In the genomic region with DNA sequence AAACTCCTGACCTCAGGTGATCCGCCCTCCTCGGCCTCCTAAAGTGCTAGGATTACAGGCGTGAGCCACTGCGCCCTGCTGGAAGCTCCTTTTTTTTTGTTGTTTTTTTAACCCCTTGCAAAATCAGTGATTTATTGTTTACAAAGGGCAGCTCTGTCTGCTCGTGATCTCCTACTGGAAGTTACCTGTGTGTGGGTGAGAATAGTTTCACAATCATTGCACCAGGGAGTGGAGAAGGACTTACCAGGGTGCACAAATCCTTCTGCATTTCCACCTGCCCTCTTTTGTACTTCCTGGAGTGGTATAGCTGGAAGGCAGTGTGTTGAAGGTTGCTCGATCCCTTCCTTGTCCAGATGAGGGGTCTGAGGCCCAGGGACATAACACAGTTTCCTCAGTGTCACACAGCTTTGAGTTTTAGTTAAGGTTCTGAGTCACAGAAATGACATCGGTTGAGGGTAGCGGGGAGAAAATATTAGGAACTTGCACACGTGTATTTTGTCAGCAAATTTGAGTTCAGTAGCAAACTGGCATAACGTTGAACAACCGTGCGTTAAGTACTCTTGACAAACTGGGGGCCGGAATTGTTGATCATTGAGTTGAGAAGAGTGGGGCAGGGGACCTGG, we compare ENCODE assay signal across 3 cellular contexts.
TF ChIP-seq lines count a peak whose summit lies in the region.

No MANE protein-coding gene starts in this region.

TF ChIP-seq in SK-N-SH, 30 proteins besides CTCF, POLR2A, EP300 and RAD21 (continues in another document):
- TF ChIP-seq, protein P1, sequence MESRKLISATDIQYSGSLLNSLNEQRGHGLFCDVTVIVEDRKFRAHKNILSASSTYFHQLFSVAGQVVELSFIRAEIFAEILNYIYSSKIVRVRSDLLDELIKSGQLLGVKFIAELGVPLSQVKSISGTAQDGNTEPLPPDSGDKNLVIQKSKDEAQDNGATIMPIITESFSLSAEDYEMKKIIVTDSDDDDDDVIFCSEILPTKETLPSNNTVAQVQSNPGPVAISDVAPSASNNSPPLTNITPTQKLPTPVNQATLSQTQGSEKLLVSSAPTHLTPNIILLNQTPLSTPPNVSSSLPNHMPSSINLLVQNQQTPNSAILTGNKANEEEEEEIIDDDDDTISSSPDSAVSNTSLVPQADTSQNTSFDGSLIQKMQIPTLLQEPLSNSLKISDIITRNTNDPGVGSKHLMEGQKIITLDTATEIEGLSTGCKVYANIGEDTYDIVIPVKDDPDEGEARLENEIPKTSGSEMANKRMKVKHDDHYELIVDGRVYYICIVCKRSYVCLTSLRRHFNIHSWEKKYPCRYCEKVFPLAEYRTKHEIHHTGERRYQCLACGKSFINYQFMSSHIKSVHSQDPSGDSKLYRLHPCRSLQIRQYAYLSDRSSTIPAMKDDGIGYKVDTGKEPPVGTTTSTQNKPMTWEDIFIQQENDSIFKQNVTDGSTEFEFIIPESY (IDR thresholded peaks at IDR 0.05; ENCODE audit: borderline replicate concordance, low read depth) = no peak
- TF ChIP-seq NFIC (IDR thresholded peaks at IDR 0.05; ENCODE audit: borderline replicate concordance) = no peak
- TF ChIP-seq POLR2AphosphoS5 (IDR thresholded peaks at IDR 0.05; ENCODE audit: low read depth, low read length) = no peak
- TF ChIP-seq GABPA (IDR thresholded peaks at IDR 0.05; ENCODE audit: low read depth) = no peak
- TF ChIP-seq RCOR1 (IDR thresholded peaks at IDR 0.05; ENCODE audit: low read length) = no peak
- TF ChIP-seq RFX5 (IDR thresholded peaks at IDR 0.05; ENCODE audit: low read length) = no peak
- TF ChIP-seq FOXJ3 (CRISPR knock-in tag; IDR thresholded peaks at IDR 0.05) = no peak
- TF ChIP-seq TCF12 (IDR thresholded peaks at IDR 0.05) = no peak
- TF ChIP-seq, protein P2, sequence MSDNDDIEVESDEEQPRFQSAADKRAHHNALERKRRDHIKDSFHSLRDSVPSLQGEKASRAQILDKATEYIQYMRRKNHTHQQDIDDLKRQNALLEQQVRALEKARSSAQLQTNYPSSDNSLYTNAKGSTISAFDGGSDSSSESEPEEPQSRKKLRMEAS (IDR thresholded peaks at IDR 0.05; ENCODE audit: low read depth) = no peak
- TF ChIP-seq, protein P3, sequence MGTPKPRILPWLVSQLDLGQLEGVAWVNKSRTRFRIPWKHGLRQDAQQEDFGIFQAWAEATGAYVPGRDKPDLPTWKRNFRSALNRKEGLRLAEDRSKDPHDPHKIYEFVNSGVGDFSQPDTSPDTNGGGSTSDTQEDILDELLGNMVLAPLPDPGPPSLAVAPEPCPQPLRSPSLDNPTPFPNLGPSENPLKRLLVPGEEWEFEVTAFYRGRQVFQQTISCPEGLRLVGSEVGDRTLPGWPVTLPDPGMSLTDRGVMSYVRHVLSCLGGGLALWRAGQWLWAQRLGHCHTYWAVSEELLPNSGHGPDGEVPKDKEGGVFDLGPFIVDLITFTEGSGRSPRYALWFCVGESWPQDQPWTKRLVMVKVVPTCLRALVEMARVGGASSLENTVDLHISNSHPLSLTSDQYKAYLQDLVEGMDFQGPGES (IDR thresholded peaks at IDR 0.05; ENCODE audit: low read depth, low read length) = no peak
- TF ChIP-seq, protein P4, sequence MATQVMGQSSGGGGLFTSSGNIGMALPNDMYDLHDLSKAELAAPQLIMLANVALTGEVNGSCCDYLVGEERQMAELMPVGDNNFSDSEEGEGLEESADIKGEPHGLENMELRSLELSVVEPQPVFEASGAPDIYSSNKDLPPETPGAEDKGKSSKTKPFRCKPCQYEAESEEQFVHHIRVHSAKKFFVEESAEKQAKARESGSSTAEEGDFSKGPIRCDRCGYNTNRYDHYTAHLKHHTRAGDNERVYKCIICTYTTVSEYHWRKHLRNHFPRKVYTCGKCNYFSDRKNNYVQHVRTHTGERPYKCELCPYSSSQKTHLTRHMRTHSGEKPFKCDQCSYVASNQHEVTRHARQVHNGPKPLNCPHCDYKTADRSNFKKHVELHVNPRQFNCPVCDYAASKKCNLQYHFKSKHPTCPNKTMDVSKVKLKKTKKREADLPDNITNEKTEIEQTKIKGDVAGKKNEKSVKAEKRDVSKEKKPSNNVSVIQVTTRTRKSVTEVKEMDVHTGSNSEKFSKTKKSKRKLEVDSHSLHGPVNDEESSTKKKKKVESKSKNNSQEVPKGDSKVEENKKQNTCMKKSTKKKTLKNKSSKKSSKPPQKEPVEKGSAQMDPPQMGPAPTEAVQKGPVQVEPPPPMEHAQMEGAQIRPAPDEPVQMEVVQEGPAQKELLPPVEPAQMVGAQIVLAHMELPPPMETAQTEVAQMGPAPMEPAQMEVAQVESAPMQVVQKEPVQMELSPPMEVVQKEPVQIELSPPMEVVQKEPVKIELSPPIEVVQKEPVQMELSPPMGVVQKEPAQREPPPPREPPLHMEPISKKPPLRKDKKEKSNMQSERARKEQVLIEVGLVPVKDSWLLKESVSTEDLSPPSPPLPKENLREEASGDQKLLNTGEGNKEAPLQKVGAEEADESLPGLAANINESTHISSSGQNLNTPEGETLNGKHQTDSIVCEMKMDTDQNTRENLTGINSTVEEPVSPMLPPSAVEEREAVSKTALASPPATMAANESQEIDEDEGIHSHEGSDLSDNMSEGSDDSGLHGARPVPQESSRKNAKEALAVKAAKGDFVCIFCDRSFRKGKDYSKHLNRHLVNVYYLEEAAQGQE (IDR thresholded peaks at IDR 0.05; ENCODE audit: low read depth, low read length) = no peak

TF ChIP-seq in SK-N-SH treated with all-trans-retinoic acid at 6 μM for 48 hours, 23 proteins besides CTCF, POLR2A, EP300 and RAD21 (continued from another document):
- TF ChIP-seq ZC3H10 (CRISPR knock-in tag; IDR thresholded peaks at IDR 0.05) (no peak), ZFP3 (CRISPR knock-in tag; IDR thresholded peaks at IDR 0.05) (no peak), ZNF8 (CRISPR knock-in tag; IDR thresholded peaks at IDR 0.05) (no peak), ZNF70 (CRISPR knock-in tag; IDR thresholded peaks at IDR 0.05) (no peak), SNAI2 (CRISPR knock-in tag; IDR thresholded peaks at IDR 0.05) (no peak), ZFP30 (CRISPR knock-in tag; IDR thresholded peaks at IDR 0.05) (no peak), ZNF565 (CRISPR knock-in tag; conservative IDR thresholded peaks at IDR 0.05; ENCODE audit: low read depth) (no peak), ISL1 (CRISPR knock-in tag; IDR thresholded peaks at IDR 0.05) (no peak), GLIS3 (CRISPR knock-in tag; IDR thresholded peaks at IDR 0.05) (no peak), TOX (CRISPR knock-in tag; IDR thresholded peaks at IDR 0.05; ENCODE audit: borderline replicate concordance) (no peak)
- TF ChIP-seq, protein P5, sequence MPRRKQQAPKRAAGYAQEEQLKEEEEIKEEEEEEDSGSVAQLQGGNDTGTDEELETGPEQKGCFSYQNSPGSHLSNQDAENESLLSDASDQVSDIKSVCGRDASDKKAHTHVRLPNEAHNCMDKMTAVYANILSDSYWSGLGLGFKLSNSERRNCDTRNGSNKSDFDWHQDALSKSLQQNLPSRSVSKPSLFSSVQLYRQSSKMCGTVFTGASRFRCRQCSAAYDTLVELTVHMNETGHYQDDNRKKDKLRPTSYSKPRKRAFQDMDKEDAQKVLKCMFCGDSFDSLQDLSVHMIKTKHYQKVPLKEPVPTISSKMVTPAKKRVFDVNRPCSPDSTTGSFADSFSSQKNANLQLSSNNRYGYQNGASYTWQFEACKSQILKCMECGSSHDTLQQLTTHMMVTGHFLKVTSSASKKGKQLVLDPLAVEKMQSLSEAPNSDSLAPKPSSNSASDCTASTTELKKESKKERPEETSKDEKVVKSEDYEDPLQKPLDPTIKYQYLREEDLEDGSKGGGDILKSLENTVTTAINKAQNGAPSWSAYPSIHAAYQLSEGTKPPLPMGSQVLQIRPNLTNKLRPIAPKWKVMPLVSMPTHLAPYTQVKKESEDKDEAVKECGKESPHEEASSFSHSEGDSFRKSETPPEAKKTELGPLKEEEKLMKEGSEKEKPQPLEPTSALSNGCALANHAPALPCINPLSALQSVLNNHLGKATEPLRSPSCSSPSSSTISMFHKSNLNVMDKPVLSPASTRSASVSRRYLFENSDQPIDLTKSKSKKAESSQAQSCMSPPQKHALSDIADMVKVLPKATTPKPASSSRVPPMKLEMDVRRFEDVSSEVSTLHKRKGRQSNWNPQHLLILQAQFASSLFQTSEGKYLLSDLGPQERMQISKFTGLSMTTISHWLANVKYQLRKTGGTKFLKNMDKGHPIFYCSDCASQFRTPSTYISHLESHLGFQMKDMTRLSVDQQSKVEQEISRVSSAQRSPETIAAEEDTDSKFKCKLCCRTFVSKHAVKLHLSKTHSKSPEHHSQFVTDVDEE (CRISPR knock-in tag; IDR thresholded peaks at IDR 0.05) = no peak
- TF ChIP-seq, protein P6, sequence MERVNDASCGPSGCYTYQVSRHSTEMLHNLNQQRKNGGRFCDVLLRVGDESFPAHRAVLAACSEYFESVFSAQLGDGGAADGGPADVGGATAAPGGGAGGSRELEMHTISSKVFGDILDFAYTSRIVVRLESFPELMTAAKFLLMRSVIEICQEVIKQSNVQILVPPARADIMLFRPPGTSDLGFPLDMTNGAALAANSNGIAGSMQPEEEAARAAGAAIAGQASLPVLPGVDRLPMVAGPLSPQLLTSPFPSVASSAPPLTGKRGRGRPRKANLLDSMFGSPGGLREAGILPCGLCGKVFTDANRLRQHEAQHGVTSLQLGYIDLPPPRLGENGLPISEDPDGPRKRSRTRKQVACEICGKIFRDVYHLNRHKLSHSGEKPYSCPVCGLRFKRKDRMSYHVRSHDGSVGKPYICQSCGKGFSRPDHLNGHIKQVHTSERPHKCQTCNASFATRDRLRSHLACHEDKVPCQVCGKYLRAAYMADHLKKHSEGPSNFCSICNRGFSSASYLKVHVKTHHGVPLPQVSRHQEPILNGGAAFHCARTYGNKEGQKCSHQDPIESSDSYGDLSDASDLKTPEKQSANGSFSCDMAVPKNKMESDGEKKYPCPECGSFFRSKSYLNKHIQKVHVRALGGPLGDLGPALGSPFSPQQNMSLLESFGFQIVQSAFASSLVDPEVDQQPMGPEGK (CRISPR knock-in tag; IDR thresholded peaks at IDR 0.05; ENCODE audit: borderline replicate concordance) = no peak

TF ChIP-seq in WTC11, 78 proteins besides CTCF, POLR2A, EP300 and RAD21 (continued from another document):
- TF ChIP-seq, protein P7, sequence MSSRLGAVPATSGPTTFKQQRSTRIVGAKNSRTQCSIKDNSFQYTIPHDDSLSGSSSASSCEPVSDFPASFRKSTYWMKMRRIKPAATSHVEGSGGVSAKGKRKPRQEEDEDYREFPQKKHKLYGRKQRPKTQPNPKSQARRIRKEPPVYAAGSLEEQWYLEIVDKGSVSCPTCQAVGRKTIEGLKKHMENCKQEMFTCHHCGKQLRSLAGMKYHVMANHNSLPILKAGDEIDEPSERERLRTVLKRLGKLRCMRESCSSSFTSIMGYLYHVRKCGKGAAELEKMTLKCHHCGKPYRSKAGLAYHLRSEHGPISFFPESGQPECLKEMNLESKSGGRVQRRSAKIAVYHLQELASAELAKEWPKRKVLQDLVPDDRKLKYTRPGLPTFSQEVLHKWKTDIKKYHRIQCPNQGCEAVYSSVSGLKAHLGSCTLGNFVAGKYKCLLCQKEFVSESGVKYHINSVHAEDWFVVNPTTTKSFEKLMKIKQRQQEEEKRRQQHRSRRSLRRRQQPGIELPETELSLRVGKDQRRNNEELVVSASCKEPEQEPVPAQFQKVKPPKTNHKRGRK (CRISPR knock-in tag; IDR thresholded peaks at IDR 0.05; ENCODE audit: borderline replicate concordance) = no peak
- TF ChIP-seq, protein P8, sequence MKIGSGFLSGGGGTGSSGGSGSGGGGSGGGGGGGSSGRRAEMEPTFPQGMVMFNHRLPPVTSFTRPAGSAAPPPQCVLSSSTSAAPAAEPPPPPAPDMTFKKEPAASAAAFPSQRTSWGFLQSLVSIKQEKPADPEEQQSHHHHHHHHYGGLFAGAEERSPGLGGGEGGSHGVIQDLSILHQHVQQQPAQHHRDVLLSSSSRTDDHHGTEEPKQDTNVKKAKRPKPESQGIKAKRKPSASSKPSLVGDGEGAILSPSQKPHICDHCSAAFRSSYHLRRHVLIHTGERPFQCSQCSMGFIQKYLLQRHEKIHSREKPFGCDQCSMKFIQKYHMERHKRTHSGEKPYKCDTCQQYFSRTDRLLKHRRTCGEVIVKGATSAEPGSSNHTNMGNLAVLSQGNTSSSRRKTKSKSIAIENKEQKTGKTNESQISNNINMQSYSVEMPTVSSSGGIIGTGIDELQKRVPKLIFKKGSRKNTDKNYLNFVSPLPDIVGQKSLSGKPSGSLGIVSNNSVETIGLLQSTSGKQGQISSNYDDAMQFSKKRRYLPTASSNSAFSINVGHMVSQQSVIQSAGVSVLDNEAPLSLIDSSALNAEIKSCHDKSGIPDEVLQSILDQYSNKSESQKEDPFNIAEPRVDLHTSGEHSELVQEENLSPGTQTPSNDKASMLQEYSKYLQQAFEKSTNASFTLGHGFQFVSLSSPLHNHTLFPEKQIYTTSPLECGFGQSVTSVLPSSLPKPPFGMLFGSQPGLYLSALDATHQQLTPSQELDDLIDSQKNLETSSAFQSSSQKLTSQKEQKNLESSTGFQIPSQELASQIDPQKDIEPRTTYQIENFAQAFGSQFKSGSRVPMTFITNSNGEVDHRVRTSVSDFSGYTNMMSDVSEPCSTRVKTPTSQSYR (CRISPR knock-in tag; IDR thresholded peaks at IDR 0.05) = no peak
